In the genomic region with DNA sequence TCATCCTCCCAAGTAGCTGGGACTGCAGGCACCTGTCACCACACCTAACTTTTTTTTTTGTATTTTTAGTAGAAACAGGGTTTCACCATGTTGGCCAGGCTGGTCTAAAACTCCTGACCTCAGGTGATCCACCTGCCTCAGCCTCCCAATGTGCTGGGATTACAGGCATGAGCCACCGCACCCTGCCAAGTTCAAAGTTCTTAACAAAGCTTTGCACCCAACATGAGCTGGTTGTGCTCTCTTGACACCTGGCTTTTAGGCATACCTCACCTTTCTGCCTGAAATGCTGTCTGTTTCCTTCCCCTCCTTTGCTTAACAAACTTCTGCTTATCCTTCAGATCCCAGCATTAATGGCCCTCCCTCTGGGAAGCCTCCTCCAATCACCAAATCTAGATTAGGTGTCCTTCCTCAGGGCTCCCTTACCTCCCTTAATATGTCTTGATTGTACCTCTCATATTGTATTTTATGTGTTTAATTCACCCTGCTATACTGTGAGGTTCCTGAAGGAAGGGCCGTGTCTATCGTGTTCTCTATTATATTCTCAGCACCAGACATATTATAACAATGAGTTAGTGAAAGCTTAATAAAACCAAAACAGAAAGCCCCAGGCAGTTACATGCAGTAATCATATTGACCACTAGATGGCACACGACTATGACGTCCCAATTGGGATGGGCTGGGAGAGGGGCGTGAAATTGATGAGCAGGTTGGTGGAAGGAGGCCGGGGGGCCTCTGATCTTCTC, we compare ENCODE assay signal across 8 cellular contexts.
DNase-seq lines count a peak whose midpoint lies in the region; ATAC-seq, FAIRE-seq and TF ChIP-seq lines count a peak whose summit lies in the region.

No MANE protein-coding gene starts in this region.

- H3K4me3 ChIP-seq in AG04449 (ENCODE audit: low read depth, low read length) (no peak overlapping the region), OCI-LY1 (ENCODE audit: low read depth, low read length, poor library complexity, severe bottlenecking) (no peak overlapping the region), mammary epithelial cell (replicated peaks in 1 of 3; ENCODE audit: insufficient read depth in 1 of 3, low read depth in 2 of 3, low read length in 3 of 3) (no peak overlapping the region), right lobe of liver (no peak overlapping the region), ovary (no peak overlapping the region)

- 27% methylated on average over 7 of the region's 7 CpGs for WGBS in mammary epithelial cell (ENCODE audit: low coverage, missing lambda C conversion rate)
- 17% methylated on average over 7 of the region's 7 CpGs for WGBS in right lobe of liver (ENCODE audit: insufficient coverage, low coverage, low lambda C conversion rate, missing lambda C conversion rate)
- 30 to 35% (median 31%) methylated on average over 7 of the region's 7 CpGs for WGBS in ovary, 3 donors

- H3K9ac ChIP-seq in OCI-LY1 (ENCODE audit: low read length) (no peak overlapping the region), mammary epithelial cell (ENCODE audit: insufficient read depth, low read length) (no peak overlapping the region)

- intact Hi-C loops in mammary epithelial cell (cut with micrococcal nuclease) (loop anchor here (1.0 kb wide), 2 partner anchors 64 to 161 kb away; no protein-coding TSS in a partner anchor), right lobe of liver (cut with DNase I) (no loop called here), ovary (cut with DNase I) (no loop called here)

- no TSS peak for BruUV-seq in mammary epithelial cell (replicated peaks; lab: Mats Ljungman, UMichigan)

- TF ChIP-seq CTCF in AG04449 (IDR thresholded peaks at IDR 0.05; ENCODE audit: insufficient read depth, low read length, missing control alignments) (peak; percentile 54), OCI-LY1 (IDR thresholded peaks at IDR 0.05; ENCODE audit: low read length) (peak; percentile 96), mammary epithelial cell (conservative IDR thresholded peaks at IDR 0.05 in 1 of 2, IDR thresholded peaks at IDR 0.05 in 1 of 2; ENCODE audit: extremely low read depth in 1 of 2, insufficient read depth in 1 of 2, low read depth in 1 of 2, low read length in 2 of 2) (peak; percentile 78 to 91), right lobe of liver (IDR thresholded peaks at IDR 0.05) (peak; percentile 79 to 90 (median 87)), ovary (IDR thresholded peaks at IDR 0.05) (no peak)

- CTCF ChIA-PET in AG04449 (lab: Yijun Ruan, JAX) (interaction anchor here (0.6 to 6.8 kb wide), 27 partner anchors 9 to 296 kb away, joined by 3 to 106 read pairs (median 4); no protein-coding TSS in a partner anchor), mammary epithelial cell (lab: Charles Lee; ENCODE audit: low non-redundant PET) (interaction anchor here (0.5 to 1.2 kb wide), 6 partner anchors 9 to 166 kb away, joined by 3 to 18 read pairs (median 4); no protein-coding TSS in a partner anchor)

- ATAC-seq in right lobe of liver (peak; percentile 81 to 87 (median 82)), GM21381 (IDR thresholded peaks at IDR 0.05; ENCODE audit: unreplicated experiment) (no peak)

- TF ChIP-seq POLR2A in GM12891 (IDR thresholded peaks at IDR 0.05; ENCODE audit: low read depth, low read length), result no peak
- no peak for TF ChIP-seq POLR2A in right lobe of liver (IDR thresholded peaks at IDR 0.05)
- no peak for TF ChIP-seq POLR2A in ovary (IDR thresholded peaks at IDR 0.05)

- H3K4me1 ChIP-seq in OCI-LY1 (ENCODE audit: insufficient read depth, low read length, severe bottlenecking) (no peaks in the 10 kb centered on the region), mammary epithelial cell (ENCODE audit: insufficient read depth, low read length) (no peaks in the 10 kb centered on the region), right lobe of liver (peaks cover 0 to 4% (median 0%) of the 10 kb centered on the region in 4 donors), ovary (ENCODE audit: insufficient read depth) (no peaks in the 10 kb centered on the region)

- DNase-seq in AG04449 (ENCODE audit: low read depth, low spot score) (no peak), GM12891 (ENCODE audit: insufficient read length, low spot score) (no peak), mammary epithelial cell (peak; percentile 19), right lobe of liver (peak in 1 of 3 donors; percentile 49), ovary (no peak), NCI-H524 treated with DMSO at 0.1 percent for 48 hours (lab: John Stamatoyannopoulos, UW) (no peak)

- in situ Hi-C loops in mammary epithelial cell (cut with MboI; ENCODE audit: low sequenced_read_pairs in 2 of 2), result loop anchor here in 1 of 2 donors (10.0 kb wide), 1 partner anchor 158 kb away; no protein-coding TSS in a partner anchor

- H3K36me3 ChIP-seq in OCI-LY1 (ENCODE audit: insufficient read depth, low read length) (no peaks in the 10 kb centered on the region; the same call in 1 of the 2 replicates), mammary epithelial cell (ENCODE audit: insufficient read depth, low read length) (no peaks in the 10 kb centered on the region), right lobe of liver (no peaks in the 10 kb centered on the region), ovary (no peaks in the 10 kb centered on the region)

- H3K27me3 ChIP-seq in OCI-LY1 (ENCODE audit: insufficient read depth, low read length) (no peaks in the 10 kb centered on the region), mammary epithelial cell (ENCODE audit: insufficient read depth, low read length) (no peaks in the 10 kb centered on the region), right lobe of liver (no peaks in the 10 kb centered on the region), ovary (no peaks in the 10 kb centered on the region)

- no peaks in the 10 kb centered on the region for H3K9me2 ChIP-seq in OCI-LY1 (ENCODE audit: low read depth, low read length)

- H3K9me3 ChIP-seq in OCI-LY1 (ENCODE audit: low read length), result peaks cover 4% of the 10 kb centered on the region; the same call in 1 of the 2 replicates
- no peaks in the 10 kb centered on the region for H3K9me3 ChIP-seq in mammary epithelial cell (replicated peaks; ENCODE audit: insufficient read depth, low read length)
- H3K9me3 ChIP-seq in right lobe of liver, result no peaks in the 10 kb centered on the region
- H3K9me3 ChIP-seq in ovary, result no peaks in the 10 kb centered on the region

- H3F3A ChIP-seq in OCI-LY1 (ENCODE audit: insufficient read depth, low read length), result no peaks in the 10 kb centered on the region

- POLR2A ChIA-PET in AG04449 (lab: Yijun Ruan, JAX), result no interaction called here

- no peak overlapping the region for H2AFZ ChIP-seq in OCI-LY1 (ENCODE audit: low read length)
- no peak overlapping the region for H2AFZ ChIP-seq in mammary epithelial cell (ENCODE audit: low read depth, low read length)

- dilution Hi-C loops in mammary epithelial cell (cut with HindIII; ENCODE audit: low sequenced_read_pairs), result loop anchor here (5.0 to 10.0 kb wide), 3 partner anchors 85 to 318 kb away; no protein-coding TSS in a partner anchor

- no peak for TF ChIP-seq EP300 in ovary (IDR thresholded peaks at IDR 0.05)

- FAIRE-seq in GM12891 (lab: Jason Lieb, UNC), result peak; percentile 70

- H4K20me1 ChIP-seq in OCI-LY1 (ENCODE audit: insufficient read depth, low read length) (no peaks in the 10 kb centered on the region), mammary epithelial cell (ENCODE audit: insufficient read depth, low read length) (no peaks in the 10 kb centered on the region)

- H3K79me2 ChIP-seq in OCI-LY1 (ENCODE audit: insufficient read depth, low read length) (no peaks in the 10 kb centered on the region), mammary epithelial cell (ENCODE audit: insufficient read depth, low read length) (no peaks in the 10 kb centered on the region)

- H3K4me2 ChIP-seq in OCI-LY1 (ENCODE audit: low read length) (no peak overlapping the region), mammary epithelial cell (ENCODE audit: insufficient read depth, low read depth, low read length) (no peak overlapping the region)

- H3K27ac ChIP-seq in OCI-LY1 (ENCODE audit: low read depth, low read length, poor library complexity, severe bottlenecking) (no peak overlapping the region), mammary epithelial cell (ENCODE audit: insufficient read depth, low read depth, low read length) (no peak overlapping the region), right lobe of liver (no peak overlapping the region), ovary (no peak overlapping the region)

TF ChIP-seq in GM12891, 5 proteins besides CTCF, POLR2A, EP300 and RAD21:
- no peak for TF ChIP-seq SPI1 (IDR thresholded peaks at IDR 0.05; ENCODE audit: low read depth, low read length)
- TF ChIP-seq POU2F2 (IDR thresholded peaks at IDR 0.05; ENCODE audit: low read depth, low read length), result no peak
- TF ChIP-seq PAX5 (IDR thresholded peaks at IDR 0.05; ENCODE audit: insufficient read depth, low read length, severe bottlenecking), result no peak
- no peak for TF ChIP-seq POLR2AphosphoS5 (IDR thresholded peaks at IDR 0.05; ENCODE audit: low read depth, low read length)

Comparison
In these comparisons a context has a peak if more than half of its experiments do, and no peak if none do; other contexts are left out.
1. CTCF ChIP-seq: peak in AG04449 (single experiment), OCI-LY1 (single experiment), mammary epithelial cell (2 of 2) and right lobe of liver (4 of 4); none in ovary (0 of 3).